Comparison of ENCODE assay signal across 12 cellular contexts in the genomic region with DNA sequence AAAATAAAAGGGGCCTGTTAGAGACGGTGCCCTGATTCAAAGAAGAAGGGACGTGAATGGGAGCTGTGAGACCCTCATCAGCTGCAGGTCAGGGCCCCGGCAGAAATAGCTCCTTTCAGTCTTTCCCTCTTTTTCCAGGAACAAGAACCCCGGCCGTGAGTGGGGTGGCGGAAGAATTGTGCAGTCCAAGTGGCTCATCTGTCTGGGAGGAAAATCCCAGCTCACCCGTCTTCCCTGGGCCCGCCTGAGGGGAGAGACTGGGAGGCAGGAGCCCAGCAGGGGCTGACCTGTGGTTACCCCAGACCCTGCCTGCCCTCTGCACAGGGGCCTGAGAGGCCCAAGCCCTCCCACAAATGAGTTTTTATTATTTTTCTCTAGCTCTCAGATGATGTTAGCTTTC. TPM values are rescaled to one million over a fixed set of nuclear protein-coding genes. Genes with fewer than 3 reads are reported as not detected.
"Had no signal": no experiment of that assay in that cellular context is flagged by ENCODE, and none has a peak within 500 bp of the region (broad histone marks: within the 10 kb centered on the region; RNA-seq: fewer than 3 reads in every experiment).

No MANE protein-coding gene starts in this region.

- H3K4me3 Mint-ChIP-seq: activated CD4-positive, alpha-beta memory T cell treated with anti-CD3 and anti-CD28 coated beads for 36 hours; neural crest cell had no signal

- H3K36me3 Mint-ChIP-seq: activated CD4-positive, alpha-beta memory T cell treated with anti-CD3 and anti-CD28 coated beads for 36 hours had no signal

- H3K27ac ChIP-seq: epithelial cell of prostate had no signal

- H3K27ac Mint-ChIP-seq: activated CD4-positive, alpha-beta memory T cell treated with anti-CD3 and anti-CD28 coated beads for 36 hours had no signal

- DNase-seq: activated CD4-positive, alpha-beta memory T cell treated with anti-CD3 and anti-CD28 coated beads for 36 hours; activated CD4-positive, alpha-beta T cell treated with anti-CD3 and anti-CD28 coated beads for 1 hour; activated CD8-positive, alpha-beta memory T cell treated with anti-CD3 and anti-CD28 coated beads, Interleukin-2, amount 50 U/mL, for 4 hours; activated naive CD4-positive, alpha-beta T cell treated with Interleukin-2 at 50 U/mL for 16 hours; caudate nucleus; effector CD8-positive, alpha-beta T cell; small intestine; T1000 had no signal

- H3K9me3 Mint-ChIP-seq: activated CD4-positive, alpha-beta memory T cell treated with anti-CD3 and anti-CD28 coated beads for 36 hours; neural crest cell had no signal

- H3K4me3 ChIP-seq: coronary artery had no signal

RNA-seq across cellular contexts. Expression of gene CSF1R, which starts 24.8 kb away (rescaled TPM):
- total RNA-seq: glomerular endothelial cell, neural crest cell had no signal

RNA-seq across cellular contexts. Expression of gene CDX1, which starts 55.5 kb away (rescaled TPM):
- total RNA-seq: activated CD4-positive, alpha-beta memory T cell treated with anti-CD3 and anti-CD28 coated beads for 36 hours; glomerular endothelial cell; neural crest cell had no signal
